ENCODE assay signal across 1 cellular context in the genomic region with DNA sequence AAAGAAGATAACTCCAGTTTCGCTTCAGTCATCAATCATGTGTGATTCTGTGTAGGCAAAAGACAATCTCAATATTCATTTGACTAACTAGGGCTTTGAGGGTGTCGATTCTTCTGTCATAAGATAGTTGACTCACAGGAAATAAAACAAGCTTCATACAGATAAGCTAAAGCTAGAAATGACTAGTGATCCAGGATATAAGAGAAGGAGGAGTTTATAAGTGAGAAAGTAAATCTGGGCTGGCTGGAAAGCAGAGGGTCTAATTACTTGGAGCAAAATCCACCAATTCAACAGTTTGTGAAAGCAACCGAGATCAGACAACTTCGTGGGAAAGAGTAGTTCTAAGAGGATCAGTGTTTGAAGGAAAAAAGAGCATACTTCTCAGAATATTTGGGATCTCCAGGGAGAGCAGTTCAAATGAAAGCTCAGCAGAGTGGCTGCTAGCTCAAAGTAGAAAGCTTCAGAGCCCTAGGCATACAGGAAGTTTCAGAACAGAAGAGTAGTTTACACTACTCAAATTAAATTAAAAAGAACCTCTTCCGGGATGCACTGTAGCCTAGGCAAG.
TF ChIP-seq lines count a peak whose summit lies in the region.

No MANE protein-coding gene starts in this region.

TF ChIP-seq in H1, 55 proteins besides CTCF, POLR2A, EP300 and RAD21:
- no peak for TF ChIP-seq CEBPB (IDR thresholded peaks at IDR 0.05; ENCODE audit: low read depth, low read length)
- TF ChIP-seq TAF1 (IDR thresholded peaks at IDR 0.05; ENCODE audit: low read depth, low read length): no peak
- TF ChIP-seq JUN (IDR thresholded peaks at IDR 0.05; ENCODE audit: low read depth, low read length): no peak
- TF ChIP-seq SIX5 (IDR thresholded peaks at IDR 0.05; ENCODE audit: low read depth, low read length): no peak
- TF ChIP-seq, protein P1, sequence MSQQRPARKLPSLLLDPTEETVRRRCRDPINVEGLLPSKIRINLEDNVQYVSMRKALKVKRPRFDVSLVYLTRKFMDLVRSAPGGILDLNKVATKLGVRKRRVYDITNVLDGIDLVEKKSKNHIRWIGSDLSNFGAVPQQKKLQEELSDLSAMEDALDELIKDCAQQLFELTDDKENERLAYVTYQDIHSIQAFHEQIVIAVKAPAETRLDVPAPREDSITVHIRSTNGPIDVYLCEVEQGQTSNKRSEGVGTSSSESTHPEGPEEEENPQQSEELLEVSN (IDR thresholded peaks at IDR 0.05): no peak
- no peak for TF ChIP-seq ASH2L (IDR thresholded peaks at IDR 0.05; ENCODE audit: low read length)
- no peak for TF ChIP-seq NANOG (IDR thresholded peaks at IDR 0.05; ENCODE audit: insufficient read depth, low read depth, low read length, poor library complexity, severe bottlenecking)
- no peak for TF ChIP-seq RFX5 (IDR thresholded peaks at IDR 0.05; ENCODE audit: borderline replicate concordance, low read depth, low read length)
- TF ChIP-seq FOSL1 (IDR thresholded peaks at IDR 0.05; ENCODE audit: insufficient read depth, low read depth, low read length): no peak
- TF ChIP-seq, protein P2, sequence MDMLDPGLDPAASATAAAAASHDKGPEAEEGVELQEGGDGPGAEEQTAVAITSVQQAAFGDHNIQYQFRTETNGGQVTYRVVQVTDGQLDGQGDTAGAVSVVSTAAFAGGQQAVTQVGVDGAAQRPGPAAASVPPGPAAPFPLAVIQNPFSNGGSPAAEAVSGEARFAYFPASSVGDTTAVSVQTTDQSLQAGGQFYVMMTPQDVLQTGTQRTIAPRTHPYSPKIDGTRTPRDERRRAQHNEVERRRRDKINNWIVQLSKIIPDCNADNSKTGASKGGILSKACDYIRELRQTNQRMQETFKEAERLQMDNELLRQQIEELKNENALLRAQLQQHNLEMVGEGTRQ (IDR thresholded peaks at IDR 0.05; ENCODE audit: low read length): no peak
- TF ChIP-seq KDM5A (IDR thresholded peaks at IDR 0.05; ENCODE audit: low read length): no peak
- no peak for TF ChIP-seq CTBP2 (IDR thresholded peaks at IDR 0.05; ENCODE audit: borderline replicate concordance, insufficient read depth, insufficient read length, low read length)
- TF ChIP-seq RXRA (IDR thresholded peaks at IDR 0.05; ENCODE audit: insufficient read depth, low read depth, low read length): no peak
